Comparison of ENCODE assay signal across 8 cellular contexts in the genomic region with DNA sequence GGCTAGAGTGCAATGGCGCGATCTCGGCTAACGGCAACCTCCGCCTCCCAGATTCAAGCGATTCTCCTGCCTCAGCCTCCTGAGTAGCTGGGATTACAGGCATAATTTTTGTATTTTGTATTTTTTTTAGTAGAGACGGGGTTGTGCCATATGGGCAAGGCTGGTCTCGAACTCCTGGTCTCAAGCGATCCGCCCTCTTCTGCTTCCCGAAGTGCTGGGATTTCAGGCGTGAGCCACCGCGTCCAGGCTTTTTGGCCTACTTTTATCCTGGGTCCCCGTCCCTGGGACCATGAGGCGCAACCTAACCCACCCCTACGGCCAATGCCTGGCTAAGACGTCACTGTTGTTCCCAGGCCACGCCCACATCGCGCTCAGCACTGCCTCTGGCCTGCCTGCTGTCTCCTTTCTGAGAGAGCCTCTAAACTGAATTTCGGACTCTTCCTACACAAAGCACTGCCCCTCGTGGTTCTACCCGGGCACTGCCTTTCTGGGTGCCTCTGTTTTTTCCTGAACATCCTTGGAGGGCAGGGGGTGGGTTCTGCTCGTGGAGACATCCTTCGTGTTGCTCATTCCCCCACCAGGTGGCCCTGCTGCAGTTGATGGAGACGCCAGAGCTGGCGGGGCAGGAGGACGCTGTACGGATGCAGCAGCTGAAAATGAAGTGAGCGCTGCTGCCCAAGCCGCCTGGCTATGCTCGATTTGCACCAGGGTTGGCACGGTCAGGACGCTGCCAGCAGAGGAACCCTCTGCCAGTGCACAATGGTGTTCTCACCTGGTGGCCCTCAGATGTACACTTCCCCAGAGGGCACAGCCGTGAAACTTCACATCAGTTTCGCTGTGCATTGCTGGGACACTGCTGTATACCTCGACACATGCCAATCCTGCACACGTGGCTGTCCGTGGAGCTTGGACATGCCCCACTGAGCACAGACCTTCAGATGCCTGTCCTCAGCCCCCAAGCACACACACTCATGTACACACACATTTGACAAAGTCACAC. TPM values are rescaled to one million over a fixed set of nuclear protein-coding genes. Genes with fewer than 3 reads are reported as not detected.
DNase-seq lines count a peak whose midpoint lies in the region; ATAC-seq and TF ChIP-seq lines count a peak whose summit lies in the region.

No MANE protein-coding gene starts in this region.

- no peak for TF ChIP-seq POLR2A in tibial nerve (IDR thresholded peaks at IDR 0.05)

- 59 to 62% methylated on average over 39 to 40 of the region's 40 CpGs for WGBS in tibial nerve, 2 donors

- peak in 1 of 2 donors; percentile 9 for TF ChIP-seq EP300 in tibial nerve (IDR thresholded peaks at IDR 0.05)

- peak overlapping the region in 2 of 4 donors; percentile 76 to 91 for H3K27ac ChIP-seq in tibial nerve

- no peaks in the 10 kb centered on the region for H3K27me3 ChIP-seq in GM06990 (replicated peaks; ENCODE audit: control insufficient read depth, insufficient read depth, low read length)
- no peaks in the 10 kb centered on the region for H3K27me3 ChIP-seq in tibial nerve

- no peaks in the 10 kb centered on the region for H3K9me3 ChIP-seq in tibial nerve

- in situ Hi-C loops in astrocyte of the spinal cord (cut with HindIII; ENCODE audit: low sequenced_read_pairs) = no loop called here

- no peak for ATAC-seq in HG03565 (IDR thresholded peaks at IDR 0.05; ENCODE audit: unreplicated experiment)

- peak; percentile 70 for DNase-seq in GM06990 (ENCODE audit: extremely low read depth, insufficient read length)
- peak; percentile 91 for DNase-seq in NCI-H2227 treated with DMSO at 0.1 percent for 48 hours (lab: John Stamatoyannopoulos, UW)
- peak; percentile 69 for DNase-seq in astrocyte of the spinal cord (ENCODE audit: low read depth, low spot score)
- peak; percentile 99 for DNase-seq in islet precursor cell
- DNase-seq in tibial nerve (ENCODE audit: low spot score in 2 of 2) = peak; percentile 51 to 55
- DNase-seq in hepatic stellate cell (ENCODE audit: low spot score) = no peak
- no peak for DNase-seq in COLO668 (lab: John Stamatoyannopoulos, UW; ENCODE audit: unreplicated experiment)

- peaks cover 4% of the 10 kb centered on the region for H3K36me3 ChIP-seq in GM06990 (ENCODE audit: control insufficient read depth, insufficient read depth, low read length)
- peaks cover 0 to 8% (median 0%) of the 10 kb centered on the region in 3 donors for H3K36me3 ChIP-seq in tibial nerve

- TF ChIP-seq CTCF in GM06990 (IDR thresholded peaks at IDR 0.05; ENCODE audit: insufficient read depth, low read length, poor library complexity, severe bottlenecking) (peak; percentile 7), astrocyte of the spinal cord (IDR thresholded peaks at IDR 0.05; ENCODE audit: low read depth, low read length) (peak; percentile 54), tibial nerve (IDR thresholded peaks at IDR 0.05) (peak in 2 of 5 experiments; percentile 36 to 42)

- no peak overlapping the region for H3K4me3 ChIP-seq in GM06990 (replicated peaks; ENCODE audit: low read depth, low read length)
- H3K4me3 ChIP-seq in astrocyte of the spinal cord (ENCODE audit: low read depth, low read length) = no peak overlapping the region
- H3K4me3 ChIP-seq in tibial nerve = peak overlapping the region in 2 of 4 donors; percentile 63 to 99

- peaks cover 0 to 45% (median 26%) of the 10 kb centered on the region in 4 donors for H3K4me1 ChIP-seq in tibial nerve

RNA-seq across cellular contexts. Expression of a gene that starts 2.0 kb away (rescaled TPM):
- 100 to 1,000 TPM; 186 to 226 (median 210) TPM for total RNA-seq in tibial nerve

RNA-seq across cellular contexts. Expression of a gene that starts 16.0 kb away (rescaled TPM):
- 100 to 1,000 TPM in 1 of 4 donors, 10 to 100 TPM in 3; 27.4 to 115 (median 43.6) TPM for total RNA-seq in tibial nerve

RNA-seq across cellular contexts. Expression of a gene that starts 18.9 kb away (rescaled TPM):
- total RNA-seq in tibial nerve = 100 to 1,000 TPM; 504 to 826 (median 521) TPM

RNA-seq across cellular contexts. Expression of a gene that starts 22.1 kb away (rescaled TPM):
- total RNA-seq in tibial nerve = 10 to 100 TPM in 1 of 4 donors, 1 to 10 TPM in 2, not detected in 1; 3.1 to 12.6 (median 4.2) TPM

RNA-seq across cellular contexts. Expression of a gene that starts 32.9 kb away (rescaled TPM):
- 100 to 1,000 TPM; 122 to 298 (median 167) TPM for total RNA-seq in tibial nerve

Comparison
In these comparisons a context has a peak if more than half of its experiments do, and no peak if none do; other contexts are left out.
1. DNase-seq: peak in GM06990 (single experiment), NCI-H2227 treated with DMSO at 0.1 percent for 48 hours (single experiment), astrocyte of the spinal cord (single experiment), islet precursor cell (single experiment) and tibial nerve (2 of 2); none in hepatic stellate cell (single experiment) and COLO668 (single experiment).